Comparison of ENCODE assay signal across 11 cellular contexts in the genomic region with DNA sequence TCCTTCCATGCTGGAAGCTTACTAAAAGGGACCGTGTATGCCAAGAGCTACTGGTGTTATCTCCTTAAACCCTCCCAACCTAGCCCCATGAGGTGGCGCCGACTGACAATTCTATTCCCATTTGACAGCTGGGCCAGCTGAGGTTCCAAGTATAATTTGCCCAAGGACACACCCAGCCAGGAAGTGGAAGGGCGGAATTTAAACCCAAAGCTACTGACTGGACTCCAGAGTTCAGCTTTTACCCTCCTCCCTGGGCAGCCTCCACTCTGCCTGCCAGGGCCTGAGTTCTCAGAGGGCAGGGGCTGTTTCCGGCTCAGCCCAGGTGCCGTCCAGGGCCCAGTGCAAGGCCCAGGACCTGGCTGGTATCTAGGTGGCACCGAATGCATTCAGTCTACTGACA.
DNase-seq lines count a peak whose midpoint lies in the region; ATAC-seq, FAIRE-seq and TF ChIP-seq lines count a peak whose summit lies in the region.
"Had no signal": no experiment of that assay in that cellular context is flagged by ENCODE, and none has a peak within 500 bp of the region (broad histone marks: within the 10 kb centered on the region; RNA-seq: fewer than 3 reads in every experiment).

No MANE protein-coding gene starts in this region.

- no peaks in the 10 kb centered on the region for H3K36me3 Mint-ChIP-seq in activated CD4-positive, alpha-beta T cell treated with anti-CD3 and anti-CD28 coated beads, Interleukin-2, amount 10 ng/mL, durations not matched to agents 24 days and 14 days (ENCODE audit: low read depth)
- H3K36me3 Mint-ChIP-seq in endothelial cell (ENCODE audit: low read depth, unreplicated experiment) (no peaks in the 10 kb centered on the region), naive B cell (peaks cover 0 to 8% of the 10 kb centered on the region in 2 donors)

- FAIRE-seq in GM19239 (lab: Jason Lieb, UNC) = no peak
- FAIRE-seq: GM12892 had no signal

- no peak for ATAC-seq in naive B cell (ENCODE audit: low read depth in 2 of 2)

- H3K36me3 ChIP-seq in tibial nerve = no peaks in the 10 kb centered on the region

- intact Hi-C loops in activated CD4-positive, alpha-beta T cell treated with anti-CD3 and anti-CD28 coated beads, Interleukin-2, amount 10 ng/mL, durations not matched to agents 24 days and 14 days (cut with micrococcal nuclease) = no loop called here

- TF ChIP-seq EP300 in tibial nerve (IDR thresholded peaks at IDR 0.05) = no peak

- H3K27ac Mint-ChIP-seq in activated CD4-positive, alpha-beta T cell treated with anti-CD3 and anti-CD28 coated beads, Interleukin-2, amount 10 ng/mL, durations not matched to agents 24 days and 14 days = no peak overlapping the region
- H3K27ac Mint-ChIP-seq in endothelial cell (ENCODE audit: unreplicated experiment) (no peak overlapping the region), naive B cell (no peak overlapping the region)

- DNase-seq in activated CD4-positive, alpha-beta T cell treated with anti-CD3 and anti-CD28 coated beads, Interleukin-2, amount 10 ng/mL, durations not matched to agents 24 days and 14 days = no peak
- no peak for DNase-seq in activated CD4-positive, alpha-beta T cell treated with anti-CD3 and anti-CD28 coated beads, Interleukin-2, amount 50 U/mL, for 1 hour
- DNase-seq in endothelial cell (ENCODE audit: low spot score) (no peak), naive B cell (no peak), tibial nerve (ENCODE audit: low spot score in 2 of 2) (no peak), GM19239 (ENCODE audit: insufficient read length, low spot score) (no peak), T-helper 9 cell (no peak), Kasumi-1 (lab: John Stamatoyannopoulos, UW) (no peak)
- DNase-seq: ACHN; stimulated activated naive CD4-positive, alpha-beta T cell treated with Interleukin-2 at 50 U/mL for 16 hours had no signal

- H3K4me3 ChIP-seq in tibial nerve = peak overlapping the region in 2 of 4 donors; percentile 61 to 68

- peaks cover 0 to 33% (median 5%) of the 10 kb centered on the region in 4 donors for H3K4me1 ChIP-seq in tibial nerve

- TF ChIP-seq CTCF in endothelial cell (IDR thresholded peaks at IDR 0.05; ENCODE audit: unreplicated experiment) (no peak), tibial nerve (IDR thresholded peaks at IDR 0.05) (no peak)

- TF ChIP-seq POLR2A in tibial nerve (IDR thresholded peaks at IDR 0.05) = no peak

- no peaks in the 10 kb centered on the region for H3K9me3 Mint-ChIP-seq in activated CD4-positive, alpha-beta T cell treated with anti-CD3 and anti-CD28 coated beads, Interleukin-2, amount 10 ng/mL, durations not matched to agents 24 days and 14 days
- H3K9me3 Mint-ChIP-seq in endothelial cell (ENCODE audit: unreplicated experiment) (no peaks in the 10 kb centered on the region), naive B cell (no peaks in the 10 kb centered on the region)

- peak overlapping the region; percentile 86 to 95 (median 90) for H3K27ac ChIP-seq in tibial nerve

- peak overlapping the region; percentile 61 for H3K4me3 Mint-ChIP-seq in activated CD4-positive, alpha-beta T cell treated with anti-CD3 and anti-CD28 coated beads, Interleukin-2, amount 10 ng/mL, durations not matched to agents 24 days and 14 days
- H3K4me3 Mint-ChIP-seq in endothelial cell (ENCODE audit: unreplicated experiment) = peak overlapping the region; percentile 84
- H3K4me3 Mint-ChIP-seq in naive B cell = peak overlapping the region in 5 of 8 donors; percentile 17 to 70 (median 49)

- peaks cover 52% of the 10 kb centered on the region for H3K27me3 Mint-ChIP-seq in activated CD4-positive, alpha-beta T cell treated with anti-CD3 and anti-CD28 coated beads, Interleukin-2, amount 10 ng/mL, durations not matched to agents 24 days and 14 days
- H3K27me3 Mint-ChIP-seq in endothelial cell (ENCODE audit: unreplicated experiment) (peaks cover 13% of the 10 kb centered on the region), naive B cell (peaks cover 51 to 88% (median 78%) of the 10 kb centered on the region in 3 donors)

- no peaks in the 10 kb centered on the region for H3K27me3 ChIP-seq in tibial nerve

- peaks cover 4% of the 10 kb centered on the region for H3K4me1 Mint-ChIP-seq in activated CD4-positive, alpha-beta T cell treated with anti-CD3 and anti-CD28 coated beads, Interleukin-2, amount 10 ng/mL, durations not matched to agents 24 days and 14 days
- peaks cover 22% of the 10 kb centered on the region for H3K4me1 Mint-ChIP-seq in endothelial cell (ENCODE audit: unreplicated experiment)
- peaks cover 9 to 14% (median 9%) of the 10 kb centered on the region in 3 donors for H3K4me1 Mint-ChIP-seq in naive B cell

- no peaks in the 10 kb centered on the region for H3K9me3 ChIP-seq in tibial nerve

- WGBS in tibial nerve, 2 donors = 61 to 74% methylated on average over 7 of the region's 7 CpGs
